8 cellular contexts compared by ENCODE assay signal in genomic region chr3:48662753-48663488, GRCh38. TPM values are rescaled to one million over a fixed set of nuclear protein-coding genes. Genes with fewer than 3 reads are reported as not detected.
DNase-seq lines count a peak whose midpoint lies in the region; TF ChIP-seq lines count a peak whose summit lies in the region.

TSS of gene CELSR3 (minus strand) at chr3:48662886. CDS start at chr3:48662634, 252 bp downstream.

- peak within 1 kb of the TSS; percentile 38 for H2BK120ac ChIP-seq in neuronal stem cell (ENCODE audit: low read depth, low read length)

- TF ChIP-seq CTCF in Peyer's patch (IDR thresholded peaks at IDR 0.05) = no peak
- no peak for TF ChIP-seq CTCF in type B pancreatic cell (conservative IDR thresholded peaks at IDR 0.05)

- H3K9ac ChIP-seq in HUES48 (ENCODE audit: low read depth, low read length) (peak within 1 kb of the TSS; percentile 96), neuronal stem cell (ENCODE audit: low read depth, low read length, poor library complexity) (peak within 1 kb of the TSS; percentile 89)

- no peak within 1 kb of the TSS for H4K91ac ChIP-seq in neuronal stem cell (ENCODE audit: low read depth, low read length, poor library complexity)

- peak within 1 kb of the TSS; percentile 94 for H3K4me2 ChIP-seq in neuronal stem cell (ENCODE audit: insufficient read depth, low read length, poor library complexity, severe bottlenecking)

- peak within 1 kb of the TSS; percentile 7 for H2BK5ac ChIP-seq in neuronal stem cell (ENCODE audit: low read length)

- H3K79me1 ChIP-seq in neuronal stem cell (ENCODE audit: low read depth, low read length) = peaks cover 1% of the 10 kb centered on the region

- no peaks in the 10 kb centered on the region for H3K9me3 ChIP-seq in CD8-positive, alpha-beta memory T cell (ENCODE audit: low read length)
- H3K9me3 ChIP-seq in HUES48 (ENCODE audit: control insufficient read depth, insufficient read depth, low read length) (no peaks in the 10 kb centered on the region), Peyer's patch (no peaks in the 10 kb centered on the region), neuronal stem cell (replicated peaks in 1 of 2; ENCODE audit: control insufficient read depth in 2 of 2, insufficient read depth in 1 of 2, low read depth in 1 of 2, low read length in 2 of 2) (peaks cover 6 to 24% of the 10 kb centered on the region in 2 donors)

- H3K14ac ChIP-seq in neuronal stem cell (ENCODE audit: low read length) = peak within 1 kb of the TSS; percentile 39

- no peak within 1 kb of the TSS for H3K4ac ChIP-seq in neuronal stem cell (ENCODE audit: low read length)

- no peak within 1 kb of the TSS for H4K8ac ChIP-seq in neuronal stem cell (ENCODE audit: low read depth, low read length)

- peak within 1 kb of the TSS; percentile 87 for H3K23ac ChIP-seq in neuronal stem cell (ENCODE audit: low read depth, low read length, poor library complexity)

- H2AFZ ChIP-seq in neuronal stem cell (ENCODE audit: low read length) = peak within 1 kb of the TSS; percentile 93

- TF ChIP-seq POLR2A in Peyer's patch (IDR thresholded peaks at IDR 0.05) = no peak

- peak within 1 kb of the TSS; percentile 73 for H3K27ac ChIP-seq in CD8-positive, alpha-beta memory T cell (ENCODE audit: low read depth, low read length)
- H3K27ac ChIP-seq in HUES48 (ENCODE audit: low read depth, low read length) (peak within 1 kb of the TSS; percentile 98), Peyer's patch (peak within 1 kb of the TSS; percentile 49 to 79 (median 58)), neuronal stem cell (replicated peaks; ENCODE audit: low read length) (peak within 1 kb of the TSS; percentile 99)

- peak within 1 kb of the TSS; percentile 74 for H3K4me3 ChIP-seq in CD8-positive, alpha-beta memory T cell (ENCODE audit: low read length)
- H3K4me3 ChIP-seq in HUES48 (ENCODE audit: low read depth, low read length) (peak within 1 kb of the TSS; percentile 68), Peyer's patch (peak within 1 kb of the TSS; percentile 40 to 64 (median 46)), neuronal stem cell (ENCODE audit: low read length in 2 of 2) (peak within 1 kb of the TSS; percentile 79 to 85)

- H3K9me3 Mint-ChIP-seq in CD8-positive, alpha-beta memory T cell = peaks cover 0 to 1% (median 0%) of the 10 kb centered on the region in 5 donors
- peaks cover 4% of the 10 kb centered on the region for H3K9me3 Mint-ChIP-seq in type B pancreatic cell

- H3K4me1 ChIP-seq in CD8-positive, alpha-beta memory T cell (ENCODE audit: insufficient read depth, low read length) = peaks cover 26% of the 10 kb centered on the region
- H3K4me1 ChIP-seq in HUES48 (ENCODE audit: control insufficient read depth, insufficient read depth, low read length) (peaks cover 10% of the 10 kb centered on the region; the same call in 1 of the 2 replicates), Peyer's patch (peaks cover 0 to 33% (median 16%) of the 10 kb centered on the region in 4 donors), neuronal stem cell (ENCODE audit: control insufficient read depth in 2 of 2, insufficient read depth in 1 of 2, low read depth in 1 of 2, low read length in 2 of 2) (peaks cover 5% of the 10 kb centered on the region in 2 donors)

- H3K4me1 Mint-ChIP-seq in CD8-positive, alpha-beta memory T cell = peaks cover 15 to 31% (median 16%) of the 10 kb centered on the region in 3 donors
- peaks cover 11% of the 10 kb centered on the region for H3K4me1 Mint-ChIP-seq in type B pancreatic cell (ENCODE audit: unreplicated experiment)

- DNase-seq in CD8-positive, alpha-beta memory T cell = peak in 4 of 5 donors; percentile 42 to 73 (median 58)
- DNase-seq in Peyer's patch = peak; percentile 23 to 74 (median 64)
- peak; percentile 45 for DNase-seq in activated naive CD4-positive, alpha-beta T cell treated with anti-CD3 and anti-CD28 coated beads, Interleukin-2, amount 50 U/mL, for 16 hours
- DNase-seq in globus pallidus (ENCODE audit: low spot score) = peak; percentile 80
- peak; percentile 90 for DNase-seq in neuronal stem cell (ENCODE audit: low spot score)
- peak; percentile 88 for DNase-seq in type B pancreatic cell (ENCODE audit: extremely low spot score, unreplicated experiment)
- no peak for DNase-seq in KG1 (lab: John Stamatoyannopoulos, UW)

- peak within 1 kb of the TSS; percentile 78 to 90 (median 84) for H3K4me3 Mint-ChIP-seq in CD8-positive, alpha-beta memory T cell
- peak within 1 kb of the TSS; percentile 100 for H3K4me3 Mint-ChIP-seq in type B pancreatic cell

- H3K27me3 ChIP-seq in CD8-positive, alpha-beta memory T cell (ENCODE audit: insufficient read depth, low read length, poor library complexity, severe bottlenecking) = peaks cover 14% of the 10 kb centered on the region
- H3K27me3 ChIP-seq in HUES48 (ENCODE audit: control insufficient read depth, insufficient read depth, low read length) (no peaks in the 10 kb centered on the region), Peyer's patch (peaks cover 0 to 13% of the 10 kb centered on the region in 2 donors), neuronal stem cell (ENCODE audit: control insufficient read depth in 3 of 3, insufficient read depth in 3 of 3, low read depth in 1 of 3, low read length in 3 of 3) (no peaks in the 10 kb centered on the region)

- peak within 1 kb of the TSS; percentile 83 for H2BK15ac ChIP-seq in neuronal stem cell (ENCODE audit: low read length)

- peak within 1 kb of the TSS in 2 of 8 donors; percentile 61 to 87 for H3K27ac Mint-ChIP-seq in CD8-positive, alpha-beta memory T cell
- H3K27ac Mint-ChIP-seq in type B pancreatic cell = peak within 1 kb of the TSS; percentile 100

- POLR2A ChIA-PET in CD8-positive, alpha-beta memory T cell (lab: Charles Lee) = interaction anchor here (0.9 kb wide), 1 partner anchor 150 kb away, joined by 3 read pairs; no protein-coding TSS in a partner anchor

- peaks cover 0 to 1% (median 0%) of the 10 kb centered on the region in 3 donors for H3K36me3 Mint-ChIP-seq in CD8-positive, alpha-beta memory T cell
- H3K36me3 Mint-ChIP-seq in type B pancreatic cell = peaks cover 5% of the 10 kb centered on the region

- CTCF ChIA-PET in CD8-positive, alpha-beta memory T cell (lab: Charles Lee) = interaction anchor here (1.2 kb wide), 1 partner anchor 22 kb away, joined by 3 read pairs; no protein-coding TSS in a partner anchor

- H3K18ac ChIP-seq in neuronal stem cell (ENCODE audit: low read length) = peak within 1 kb of the TSS; percentile 98

- H3K36me3 ChIP-seq in CD8-positive, alpha-beta memory T cell (ENCODE audit: insufficient read depth, low read length) = no peaks in the 10 kb centered on the region
- H3K36me3 ChIP-seq in HUES48 (ENCODE audit: control insufficient read depth, insufficient read depth, low read length) = peaks cover 31% of the 10 kb centered on the region
- no peaks in the 10 kb centered on the region for H3K36me3 ChIP-seq in Peyer's patch
- peaks cover 30 to 56% of the 10 kb centered on the region in 2 donors for H3K36me3 ChIP-seq in neuronal stem cell (replicated peaks in 1 of 2; ENCODE audit: control insufficient read depth in 2 of 2, insufficient read depth in 2 of 2, low read length in 2 of 2)

- no CpG with 5 or more reads among the region's 52 CpGs for WGBS in neuronal stem cell (ENCODE audit: extremely low coverage in 2 of 2, insufficient read length in 2 of 2, insufficient replicate concordance in 1 of 2), 2 donors

- H3K27me3 Mint-ChIP-seq in CD8-positive, alpha-beta memory T cell = peaks cover 8 to 22% of the 10 kb centered on the region in 2 donors
- H3K27me3 Mint-ChIP-seq in type B pancreatic cell = peaks cover 9% of the 10 kb centered on the region

- H2BK12ac ChIP-seq in neuronal stem cell (ENCODE audit: low read length) = no peak within 1 kb of the TSS

- peak within 1 kb of the TSS; percentile 63 for H2AK5ac ChIP-seq in neuronal stem cell (ENCODE audit: low read depth, low read length)

RNA-seq across cellular contexts. Expression of gene CELSR3, which starts in this region (rescaled TPM):
- total RNA-seq in CD8-positive, alpha-beta memory T cell = 10 to 100 TPM; 19.3 TPM
- 0.41 TPM for polyA plus RNA-seq in CD8-positive, alpha-beta memory T cell
- 1 to 10 TPM; 2.3 to 5.0 (median 2.9) TPM for total RNA-seq in Peyer's patch
- polyA plus RNA-seq in neuronal stem cell (2013, experiment 1 of 2) = 8.4 TPM
- polyA plus RNA-seq in neuronal stem cell (2013, experiment 2 of 2) = 8.5 TPM
- 9.8 and 10.2 TPM in 2 replicates for total RNA-seq in type B pancreatic cell (ENCODE audit: low replicate concordance)
